ENCODE assay signal across 8 cellular contexts in genomic region chr20:18506744-18507143, GRCh38. TPM values are rescaled to one million over a fixed set of nuclear protein-coding genes. Genes with fewer than 3 reads are reported as not detected.
DNase-seq lines count a peak whose midpoint lies in the region; ATAC-seq and TF ChIP-seq lines count a peak whose summit lies in the region.

No MANE protein-coding gene starts in this region.

- intact Hi-C loops in Calu3 (cut with micrococcal nuclease; ENCODE audit: unreplicated experiment) = no loop called here
- intact Hi-C loops in mucosa of descending colon (cut with DNase I, micrococcal nuclease) = no loop called here

- no peaks in the 10 kb centered on the region for H3K9me3 Mint-ChIP-seq in Calu3 (ENCODE audit: low read depth, unreplicated experiment)
- H3K9me3 Mint-ChIP-seq in brain = no peaks in the 10 kb centered on the region

- ATAC-seq in mucosa of descending colon (no peak), GM19035 (IDR thresholded peaks at IDR 0.05; ENCODE audit: unreplicated experiment) (no peak)

- peaks cover 10% of the 10 kb centered on the region for H3K4me1 ChIP-seq in mucosa of descending colon (ENCODE audit: low read depth)

- DNase-seq in Calu3 (no peak), NCI-H510A treated with DMSO at 0.1 percent for 48 hours (lab: John Stamatoyannopoulos, UW) (peak; percentile 90), mucosa of descending colon (peak in 2 of 3 donors; percentile 28 to 30), NCI-H774 (lab: John Stamatoyannopoulos, UW) (no peak), NCI-H2081 treated with DMSO at 0.1 percent for 48 hours (lab: John Stamatoyannopoulos, UW) (no peak), NCI-H345 treated with DMSO at 0.1 percent for 48 hours (lab: John Stamatoyannopoulos, UW; ENCODE audit: unreplicated experiment) (no peak)

- H3K9me3 ChIP-seq in mucosa of descending colon = no peaks in the 10 kb centered on the region

- BruUV-seq in Calu3 (replicated peaks; lab: Mats Ljungman, UMichigan) = no TSS peak

- CTCF ChIA-PET in Calu3 (lab: Charles Lee) = no interaction called here

- H3K27me3 Mint-ChIP-seq in Calu3 (ENCODE audit: unreplicated experiment) (no peaks in the 10 kb centered on the region), brain (peaks cover 33% of the 10 kb centered on the region)

- H3K4me1 Mint-ChIP-seq in Calu3 (ENCODE audit: low read depth, unreplicated experiment) (no peaks in the 10 kb centered on the region), brain (peaks cover 47% of the 10 kb centered on the region)

- peak overlapping the region; percentile 96 for H3K27ac Mint-ChIP-seq in Calu3 (ENCODE audit: unreplicated experiment)
- peak overlapping the region; percentile 99 to 100 (median 100) for H3K27ac Mint-ChIP-seq in brain

- H3K4me3 Mint-ChIP-seq in Calu3 (ENCODE audit: low read depth, unreplicated experiment) = peak overlapping the region; percentile 87
- H3K4me3 Mint-ChIP-seq in brain = peak overlapping the region; percentile 97 to 100 (median 99)

- no peaks in the 10 kb centered on the region for H3K36me3 ChIP-seq in mucosa of descending colon (ENCODE audit: low read depth)

- H3K36me3 Mint-ChIP-seq in Calu3 (ENCODE audit: insufficient read depth, unreplicated experiment) (peaks cover 25% of the 10 kb centered on the region), brain (peaks cover 24% of the 10 kb centered on the region)

- no peak overlapping the region for H3K4me3 ChIP-seq in mucosa of descending colon

- TF ChIP-seq CTCF in Calu3 (IDR thresholded peaks at IDR 0.05; ENCODE audit: unreplicated experiment) = no peak
- no peak for TF ChIP-seq CTCF in brain (conservative IDR thresholded peaks at IDR 0.05)
- no peak for TF ChIP-seq CTCF in mucosa of descending colon (IDR thresholded peaks at IDR 0.05)

RNA-seq across cellular contexts. Expression of gene SEC23B, which starts 1.0 kb away (rescaled TPM):
- 22.0 and 26.3 TPM in 2 replicates for total RNA-seq in Calu3 (2022)
- polyA plus RNA-seq in brain (ENCODE audit: insufficient read depth, low read depth, low replicate concordance) = 51.9 TPM
- total RNA-seq in mucosa of descending colon = 10 to 100 TPM; 32.4 to 54.3 (median 51.0) TPM

RNA-seq across cellular contexts. Expression of gene RBBP9, which starts 9.7 kb away (rescaled TPM):
- total RNA-seq in Calu3 (2022) (3.5 and 5.5 TPM in 2 replicates), mucosa of descending colon (10 to 100 TPM in 1 of 3 donors, 1 to 10 TPM in 2; 8.8 to 11.1 (median 9.5) TPM)
- 23.0 TPM for polyA plus RNA-seq in brain (ENCODE audit: insufficient read depth, low read depth, low replicate concordance)

RNA-seq across cellular contexts. Expression of gene POLR3F, which starts 39.6 kb away (rescaled TPM):
- total RNA-seq in Calu3 (2022) (4.1 and 4.2 TPM in 2 replicates), mucosa of descending colon (1 to 10 TPM; 5.3 to 9.1 (median 6.6) TPM)
- polyA plus RNA-seq in brain (ENCODE audit: insufficient read depth, low read depth, low replicate concordance) = 7.4 TPM

RNA-seq across cellular contexts. Expression of gene DZANK1, which starts 39.9 kb away (rescaled TPM):
- total RNA-seq in Calu3 (2022) (0.86 and 1.0 TPM in 2 replicates), mucosa of descending colon (1 to 10 TPM; 2.4 to 2.7 (median 2.6) TPM)
- polyA plus RNA-seq in brain (ENCODE audit: insufficient read depth, low read depth, low replicate concordance) = 2.5 TPM

Comparison
In these comparisons a context has a peak if more than half of its experiments do, and no peak if none do; other contexts are left out.
1. DNase-seq: peak in NCI-H510A treated with DMSO at 0.1 percent for 48 hours (single experiment) and mucosa of descending colon (2 of 3); none in Calu3 (single experiment), NCI-H774 (single experiment), NCI-H2081 treated with DMSO at 0.1 percent for 48 hours (single experiment) and NCI-H345 treated with DMSO at 0.1 percent for 48 hours (single experiment).